1 cellular context compared by ENCODE assay signal in genomic region chr14:23071244-23071974, GRCh38.
TF ChIP-seq lines count a peak whose summit lies in the region.

No MANE protein-coding gene starts in this region.

TF ChIP-seq in K562, 482 proteins besides CTCF, POLR2A, EP300 and RAD21 (continued from another document and continues in another):
- peak; percentile 36 to 61; a peak in 2 of 4 replicates for TF ChIP-seq UBTF (IDR thresholded peaks at IDR 0.05; ENCODE audit: borderline replicate concordance in 1 of 2, low read depth in 2 of 2, low read length in 2 of 2)
- TF ChIP-seq ILF3 (IDR thresholded peaks at IDR 0.05; ENCODE audit: borderline replicate concordance), result peak; percentile 32; the same call in 1 of the 2 replicates
- no peak for TF ChIP-seq E2F4 (CRISPR knock-in tag; IDR thresholded peaks at IDR 0.05; ENCODE audit: low read depth)
- peak; percentile 51 for TF ChIP-seq PHF20 (IDR thresholded peaks at IDR 0.05; ENCODE audit: partially characterized antibody)
- peak; percentile 83 for TF ChIP-seq TAF7 (tag; IDR thresholded peaks at IDR 0.05)
- no peak for TF ChIP-seq ERF (CRISPR knock-in tag; IDR thresholded peaks at IDR 0.05)
- peak; percentile 77; the same call in 1 of the 2 replicates for TF ChIP-seq PHF8 (IDR thresholded peaks at IDR 0.05; ENCODE audit: borderline replicate concordance, low read length)
- TF ChIP-seq VEZF1 (CRISPR knock-in tag; IDR thresholded peaks at IDR 0.05), result peak; percentile 74
- no peak for TF ChIP-seq KLF10 (CRISPR knock-in tag; IDR thresholded peaks at IDR 0.05)
- TF ChIP-seq ZNF445 (CRISPR knock-in tag; IDR thresholded peaks at IDR 0.05; ENCODE audit: low read depth), result no peak
- TF ChIP-seq HCFC1 (IDR thresholded peaks at IDR 0.05; ENCODE audit: low read depth, low read length), result peak; percentile 42; the same call in 1 of the 2 replicates
- TF ChIP-seq ZNF586 (CRISPR knock-in tag; conservative IDR thresholded peaks at IDR 0.05), result no peak
- TF ChIP-seq PCBP1 (IDR thresholded peaks at IDR 0.05; ENCODE audit: low read depth, low read length, poor library complexity, severe bottlenecking), result no peak
- TF ChIP-seq TAF9B (IDR thresholded peaks at IDR 0.05; ENCODE audit: partially characterized antibody), result peak; percentile 90
- TF ChIP-seq EWSR1 (IDR thresholded peaks at IDR 0.05; ENCODE audit: borderline replicate concordance, low read depth, partially characterized antibody), result no peak
- no peak for TF ChIP-seq L3MBTL2 (IDR thresholded peaks at IDR 0.05)
- peak; percentile 85 for TF ChIP-seq ZNF263 (CRISPR knock-in tag; IDR thresholded peaks at IDR 0.05; ENCODE audit: borderline replicate concordance)
- peak in 1 of 2 experiments; percentile 31; a peak in 1 of 4 replicates for TF ChIP-seq NRF1 (conservative IDR thresholded peaks at IDR 0.05 in 1 of 2, IDR thresholded peaks at IDR 0.05 in 1 of 2)
- 0 out of 2 replicates have a peak, but pooled peaks have one; percentile 24 for TF ChIP-seq ZNF644 (tag; IDR thresholded peaks at IDR 0.05; ENCODE audit: low read depth)
- 0 out of 2 replicates have a peak, but pooled peaks have one; percentile 34 for TF ChIP-seq MYNN (IDR thresholded peaks at IDR 0.05)
- no peak for TF ChIP-seq MYNN (CRISPR knock-in tag; IDR thresholded peaks at IDR 0.05)
- no peak for TF ChIP-seq PHTF2 (CRISPR knock-in tag; IDR thresholded peaks at IDR 0.05)
- TF ChIP-seq RBM14 (IDR thresholded peaks at IDR 0.05; ENCODE audit: borderline replicate concordance, insufficient read depth, low read depth, low read length), result no peak
- no peak for TF ChIP-seq ZSCAN29 (IDR thresholded peaks at IDR 0.05)
- peak; percentile 5 for TF ChIP-seq NEUROD1 (IDR thresholded peaks at IDR 0.05; ENCODE audit: borderline replicate concordance, low read depth, low read length, partially characterized antibody)
- peak; percentile 81 to 99 (median 92) for TF ChIP-seq YY1 (IDR thresholded peaks at IDR 0.05; ENCODE audit: borderline replicate concordance in 1 of 3, control insufficient read depth in 1 of 3, extremely low read depth in 1 of 3, insufficient read depth in 3 of 3, insufficient read length in 1 of 3, insufficient replicate concordance in 2 of 3, low read depth in 1 of 3, low read length in 2 of 3)
- peak; percentile 38; the same call in 1 of the 2 replicates for TF ChIP-seq RB1 (IDR thresholded peaks at IDR 0.05; ENCODE audit: low read depth)
- TF ChIP-seq NCOR1 (IDR thresholded peaks at IDR 0.05), result peak; percentile 27; the same call in 1 of the 2 replicates
- TF ChIP-seq TCF7 (IDR thresholded peaks at IDR 0.05; ENCODE audit: borderline replicate concordance), result 0 out of 2 replicates have a peak, but pooled peaks have one; percentile 45
- TF ChIP-seq POLR2B (IDR thresholded peaks at IDR 0.05; ENCODE audit: low read depth, partially characterized antibody), result peak; percentile 92
- TF ChIP-seq ZFP91 (CRISPR knock-in tag; IDR thresholded peaks at IDR 0.05), result no peak
- TF ChIP-seq MECOM (CRISPR knock-in tag; IDR thresholded peaks at IDR 0.05), result no peak
- TF ChIP-seq ATF7 (IDR thresholded peaks at IDR 0.05), result no peak
- TF ChIP-seq MBD1 (CRISPR knock-in tag; IDR thresholded peaks at IDR 0.05), result no peak
- TF ChIP-seq GATAD2B (IDR thresholded peaks at IDR 0.05; ENCODE audit: borderline replicate concordance), result no peak
- peak; percentile 75; the same call in 1 of the 2 replicates for TF ChIP-seq AFF4 (CRISPR knock-in tag; IDR thresholded peaks at IDR 0.05)
- no peak for TF ChIP-seq NFIX (CRISPR knock-in tag; IDR thresholded peaks at IDR 0.05; ENCODE audit: low read depth)
- peak; percentile 63 for TF ChIP-seq ZFX (CRISPR knock-in tag; IDR thresholded peaks at IDR 0.05)
- peak; percentile 82 to 87; a peak in 3 of 4 replicates for TF ChIP-seq MAZ (CRISPR knock-in tag; conservative IDR thresholded peaks at IDR 0.05 in 1 of 2, IDR thresholded peaks at IDR 0.05 in 1 of 2)
- TF ChIP-seq PML (IDR thresholded peaks at IDR 0.05; ENCODE audit: low read length), result peak; percentile 60; the same call in 1 of the 2 replicates
- no peak for TF ChIP-seq JUN (IDR thresholded peaks at IDR 0.05; ENCODE audit: borderline replicate concordance, low read depth, low read length)
- no peak for TF ChIP-seq JUN (CRISPR knock-in tag; IDR thresholded peaks at IDR 0.05; ENCODE audit: borderline replicate concordance)
- TF ChIP-seq JUND (IDR thresholded peaks at IDR 0.05; ENCODE audit: borderline replicate concordance, low read depth, low read length), result peak; percentile 40; the same call in 1 of the 2 replicates
- no peak; the same call in 2 of the 3 replicates for TF ChIP-seq JUND (tag; IDR thresholded peaks at IDR 0.05; ENCODE audit: borderline replicate concordance, low read depth, low read length)
- TF ChIP-seq RBFOX2 (IDR thresholded peaks at IDR 0.05; ENCODE audit: low read depth, low read length), result peak; percentile 82
- TF ChIP-seq ZBTB2 (IDR thresholded peaks at IDR 0.05), result 0 out of 2 replicates have a peak, but pooled peaks have one; percentile 11
- TF ChIP-seq MCM3 (IDR thresholded peaks at IDR 0.05), result no peak
- no peak for TF ChIP-seq TFE3 (CRISPR knock-in tag; IDR thresholded peaks at IDR 0.05)
- TF ChIP-seq MITF (IDR thresholded peaks at IDR 0.05), result no peak
- TF ChIP-seq ZNF143 (CRISPR knock-in tag; IDR thresholded peaks at IDR 0.05), result peak; percentile 76
